Comparison of ENCODE assay signal across 9 cellular contexts in the genomic region with DNA sequence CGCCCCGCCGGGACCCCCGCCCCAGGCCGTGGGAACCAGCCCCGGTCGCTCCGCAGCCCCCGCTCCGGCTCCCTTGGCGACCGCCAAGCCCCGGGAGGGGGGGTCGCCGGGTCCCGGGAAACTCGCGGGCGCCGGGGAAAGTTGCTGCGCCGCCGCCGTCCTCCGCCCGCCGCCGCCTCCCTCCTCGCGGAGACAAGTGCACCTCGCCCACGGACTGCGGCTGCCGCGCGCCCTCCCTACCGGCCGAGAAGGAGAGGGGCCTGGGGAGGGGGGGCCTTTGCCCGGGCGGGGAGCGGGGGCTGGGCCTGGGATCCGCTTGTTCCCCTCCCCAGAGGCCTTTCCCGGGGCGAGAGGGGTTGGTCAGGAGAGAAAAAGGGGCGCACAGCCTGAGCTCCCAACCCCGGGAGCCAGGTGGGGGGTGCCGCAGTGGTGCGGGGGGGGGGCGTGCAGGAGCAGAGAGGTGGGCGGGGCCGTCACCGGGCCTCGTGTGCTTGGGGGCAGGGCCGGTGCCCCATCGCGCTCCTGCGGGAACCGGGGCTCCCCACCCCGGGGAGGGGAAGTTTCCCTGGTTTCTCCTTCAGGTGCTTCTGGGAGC. TPM values are rescaled to one million over a fixed set of nuclear protein-coding genes. Genes with fewer than 3 reads are reported as not detected.
DNase-seq lines count a peak whose midpoint lies in the region; ATAC-seq, FAIRE-seq and TF ChIP-seq lines count a peak whose summit lies in the region.
"Had no signal": no experiment of that assay in that cellular context is flagged by ENCODE, and none has a peak within 500 bp of the region (broad histone marks: within the 10 kb centered on the region; RNA-seq: fewer than 3 reads in every experiment).

No MANE protein-coding gene starts in this region.

- H2AFZ ChIP-seq in keratinocyte (ENCODE audit: control insufficient read depth, low read length), result no peak overlapping the region

- H3K36me3 ChIP-seq in keratinocyte (ENCODE audit: control insufficient read depth in 2 of 2, extremely low read depth in 1 of 2, insufficient read depth in 2 of 2, low read length in 2 of 2) (peaks cover 13 to 14% of the 10 kb centered on the region in 2 experiments), thoracic aorta (no peaks in the 10 kb centered on the region)

- H3K4me2 ChIP-seq in keratinocyte (ENCODE audit: control insufficient read depth, extremely low read depth, insufficient read depth, low read depth, low read length), result peak overlapping the region; percentile 94

- H3K4me1 Mint-ChIP-seq in activated T-helper 2 cell treated with anti-CD3 and anti-CD28 coated beads, Interferon-gamma antibody, Interleukin-2, Interleukin-4, amounts not matched to agents 10 μg/mL and 5 μg/mL and 100 μg/mL, durations not matched to agents 14 hours and 24 hours and 36 hours (ENCODE audit: low read depth), result peaks cover 6% of the 10 kb centered on the region

- no peaks in the 10 kb centered on the region for H4K20me1 ChIP-seq in keratinocyte (ENCODE audit: control insufficient read depth, extremely low read depth, insufficient read depth, low read length)

- peak; percentile 2 for ATAC-seq in Right ventricle myocardium superior (ENCODE audit: poor library complexity)
- peak; percentile 14 for ATAC-seq in HG03159 (IDR thresholded peaks at IDR 0.05; ENCODE audit: unreplicated experiment)
- no peak for ATAC-seq in thoracic aorta (ENCODE audit: insufficient number of reproducible peaks, low FRiP score, low read depth)

- H3K9me1 ChIP-seq in keratinocyte (ENCODE audit: control insufficient read depth, extremely low read depth, insufficient read depth, low read length), result no peaks in the 10 kb centered on the region

- H3K27ac ChIP-seq in keratinocyte (ENCODE audit: control insufficient read depth, insufficient read depth, low read length) (peak overlapping the region; percentile 87), thoracic aorta (no peak overlapping the region)

- H3K36me3 Mint-ChIP-seq in activated T-helper 2 cell treated with anti-CD3 and anti-CD28 coated beads, Interferon-gamma antibody, Interleukin-2, Interleukin-4, amounts not matched to agents 10 μg/mL and 5 μg/mL and 100 μg/mL, durations not matched to agents 14 hours and 24 hours and 36 hours (ENCODE audit: low read depth), result peaks cover 3% of the 10 kb centered on the region

- H3K79me2 ChIP-seq in keratinocyte (ENCODE audit: control insufficient read depth, insufficient read depth, low read length), result peaks cover 45% of the 10 kb centered on the region

- FAIRE-seq in keratinocyte (lab: Jason Lieb, UNC), result no peak
- FAIRE-seq: GM18507 had no signal

- H3K4me3 Mint-ChIP-seq in activated T-helper 2 cell treated with anti-CD3 and anti-CD28 coated beads, Interferon-gamma antibody, Interleukin-2, Interleukin-4, amounts not matched to agents 10 μg/mL and 5 μg/mL and 100 μg/mL, durations not matched to agents 14 hours and 24 hours and 36 hours (ENCODE audit: low read depth), result peak overlapping the region; percentile 52

- H3K4me1 ChIP-seq in keratinocyte (ENCODE audit: control insufficient read depth, extremely low read depth, insufficient read depth, low read length), result peaks cover 41% of the 10 kb centered on the region
- peaks cover 8 to 17% of the 10 kb centered on the region in 2 donors for H3K4me1 ChIP-seq in thoracic aorta (ENCODE audit: control insufficient read depth in 1 of 2, low read depth in 2 of 2)

- peak overlapping the region; percentile 86 for H3K9ac ChIP-seq in keratinocyte (ENCODE audit: control insufficient read depth, extremely low read depth, insufficient read depth, low read length)

- no peaks in the 10 kb centered on the region for H3K9me3 Mint-ChIP-seq in activated T-helper 2 cell treated with anti-CD3 and anti-CD28 coated beads, Interferon-gamma antibody, Interleukin-2, Interleukin-4, amounts not matched to agents 10 μg/mL and 5 μg/mL and 100 μg/mL, durations not matched to agents 14 hours and 24 hours and 36 hours

- H3K27me3 ChIP-seq in keratinocyte (ENCODE audit: control insufficient read depth, extremely low read depth, insufficient read depth, low read length) (no peaks in the 10 kb centered on the region), thoracic aorta (replicated peaks; ENCODE audit: insufficient read depth) (no peaks in the 10 kb centered on the region)

- peaks cover 17% of the 10 kb centered on the region for H3K27me3 Mint-ChIP-seq in activated T-helper 2 cell treated with anti-CD3 and anti-CD28 coated beads, Interferon-gamma antibody, Interleukin-2, Interleukin-4, amounts not matched to agents 10 μg/mL and 5 μg/mL and 100 μg/mL, durations not matched to agents 14 hours and 24 hours and 36 hours (ENCODE audit: low read depth)

- intact Hi-C loops in Right ventricle myocardium superior (cut with DNase I) (no loop called here), cardiac septum (cut with DNase I) (loop anchor here (5.0 kb wide), 1 partner anchor 97 kb away; the partner anchor contains the start of gene C1orf159)
- intact Hi-C loops in activated T-helper 2 cell treated with anti-CD3 and anti-CD28 coated beads, Interferon-gamma antibody, Interleukin-2, Interleukin-4, amounts not matched to agents 10 μg/mL and 5 μg/mL and 100 μg/mL, durations not matched to agents 14 hours and 24 hours and 36 hours (cut with micrococcal nuclease), result loop anchor here (5.0 kb wide), 1 partner anchor 42 kb away; no protein-coding TSS in a partner anchor

- no peak for DNase-seq in Right ventricle myocardium superior
- no peak for DNase-seq in cardiac septum (ENCODE audit: low spot score)
- DNase-seq in activated T-helper 2 cell treated with anti-CD3 and anti-CD28 coated beads, Interferon-gamma antibody, Interleukin-2, Interleukin-4, amounts not matched to agents 10 μg/mL and 5 μg/mL and 100 μg/mL, durations not matched to agents 14 hours and 24 hours and 36 hours (ENCODE audit: low spot score), result no peak
- no peak for DNase-seq in keratinocyte (ENCODE audit: low read depth, low spot score)
- no peak for DNase-seq in thoracic aorta (ENCODE audit: low spot score)
- no peak for DNase-seq in foreskin melanocyte
- DNase-seq in AG08395 (ENCODE audit: low spot score), result no peak

- no peaks in the 10 kb centered on the region for H3K9me3 ChIP-seq in keratinocyte (ENCODE audit: control insufficient read depth, low read depth, low read length)
- H3K9me3 ChIP-seq in thoracic aorta, result no peaks in the 10 kb centered on the region

- H3K27ac Mint-ChIP-seq in activated T-helper 2 cell treated with anti-CD3 and anti-CD28 coated beads, Interferon-gamma antibody, Interleukin-2, Interleukin-4, amounts not matched to agents 10 μg/mL and 5 μg/mL and 100 μg/mL, durations not matched to agents 14 hours and 24 hours and 36 hours, result no peak overlapping the region

- H3K4me3 ChIP-seq in keratinocyte (ENCODE audit: control insufficient read depth in 2 of 3, extremely low read depth in 1 of 3, insufficient read depth in 2 of 3, low read depth in 1 of 3, low read length in 3 of 3) (peak overlapping the region; percentile 81 to 89 (median 86)), thoracic aorta (peak overlapping the region; percentile 86)

- dilution Hi-C loops in keratinocyte (cut with MboI; ENCODE audit: extremely low pct_ligation_motif_present, low sequenced_read_pairs), result no loop called here

- TF ChIP-seq CTCF in keratinocyte (optimal IDR thresholded peaks at IDR 0.05 in 1 of 3, IDR thresholded peaks at IDR 0.05 in 1 of 3, conservative IDR thresholded peaks at IDR 0.05 in 1 of 3; ENCODE audit: extremely low read depth in 1 of 3, insufficient read depth in 2 of 3, low read length in 3 of 3), result no peak
- no peak for TF ChIP-seq CTCF in thoracic aorta (IDR thresholded peaks at IDR 0.05)

RNA-seq across cellular contexts. Expression of gene AGRN, which starts 0.6 kb away (rescaled TPM):
- total RNA-seq in Right ventricle myocardium superior, result 12.8 TPM
- 27.0 TPM for total RNA-seq in cardiac septum
- total RNA-seq in activated T-helper 2 cell treated with anti-CD3 and anti-CD28 coated beads, Interferon-gamma antibody, Interleukin-2, Interleukin-4, amounts not matched to agents 10 μg/mL and 5 μg/mL and 100 μg/mL, durations not matched to agents 14 hours and 24 hours and 36 hours, result 27.6 and 29.2 TPM in 2 replicates
- 72.4 to 128 TPM (median 115 TPM) in 3 replicates for polyA plus RNA-seq in keratinocyte
- 39.1 TPM for polyA plus RNA-seq in keratinocyte (2011; ENCODE audit: low read depth)
- polyA plus RNA-seq in keratinocyte (2011; cell fraction: cytosol; rRNA removed), result 16.3 and 42.4 TPM in 2 replicates
- polyA plus RNA-seq in keratinocyte (2011; cell fraction: nucleus; rRNA removed), result 502 and 631 TPM in 2 replicates
- 81.1 and 250 TPM in 2 replicates for polyA plus RNA-seq in keratinocyte (2012; ENCODE audit: low replicate concordance)
- polyA minus RNA-seq in keratinocyte, result 138 to 307 TPM (median 166 TPM) in 3 replicates
- polyA minus RNA-seq in keratinocyte (2011; cell fraction: cytosol; rRNA and poly(A)+ RNA removed), result 279 TPM
- 641 and 796 TPM in 2 replicates for polyA minus RNA-seq in keratinocyte (2011; cell fraction: nucleus; rRNA and poly(A)+ RNA removed)
- total RNA-seq in thoracic aorta, result 10 to 100 TPM; 36.2 to 36.7 TPM

RNA-seq across cellular contexts. Expression of gene ISG15, which starts 7.2 kb away (rescaled TPM):
- total RNA-seq in Right ventricle myocardium superior (13.3 TPM), cardiac septum (18.2 TPM), thoracic aorta (100 to 1,000 TPM in 1 of 2 donors, 10 to 100 TPM in 1; 31.5 to 104 TPM)
- 31.9 and 33.8 TPM in 2 replicates for total RNA-seq in activated T-helper 2 cell treated with anti-CD3 and anti-CD28 coated beads, Interferon-gamma antibody, Interleukin-2, Interleukin-4, amounts not matched to agents 10 μg/mL and 5 μg/mL and 100 μg/mL, durations not matched to agents 14 hours and 24 hours and 36 hours
- polyA plus RNA-seq in keratinocyte, result 222 to 711 TPM (median 246 TPM) in 3 replicates
- 26.1 TPM for polyA plus RNA-seq in keratinocyte (2011; ENCODE audit: low read depth)
- 145 and 468 TPM in 2 replicates for polyA plus RNA-seq in keratinocyte (2011; cell fraction: cytosol; rRNA removed)
- 104 and 161 TPM in 2 replicates for polyA plus RNA-seq in keratinocyte (2011; cell fraction: nucleus; rRNA removed)
- 16.6 and 445 TPM in 2 replicates for polyA plus RNA-seq in keratinocyte (2012; ENCODE audit: low replicate concordance)
- polyA minus RNA-seq in keratinocyte, result 93.8 to 242 TPM (median 129 TPM) in 3 replicates
- 327 TPM for polyA minus RNA-seq in keratinocyte (2011; cell fraction: cytosol; rRNA and poly(A)+ RNA removed)
- 62.5 and 82.8 TPM in 2 replicates for polyA minus RNA-seq in keratinocyte (2011; cell fraction: nucleus; rRNA and poly(A)+ RNA removed)

RNA-seq across cellular contexts. Expression of gene HES4, which starts 20.6 kb away (rescaled TPM):
- total RNA-seq in Right ventricle myocardium superior (27.4 TPM), cardiac septum (56.5 TPM), thoracic aorta (10 to 100 TPM; 50.1 to 98.8 TPM)
- 2.0 and 3.1 TPM in 2 replicates for total RNA-seq in activated T-helper 2 cell treated with anti-CD3 and anti-CD28 coated beads, Interferon-gamma antibody, Interleukin-2, Interleukin-4, amounts not matched to agents 10 μg/mL and 5 μg/mL and 100 μg/mL, durations not matched to agents 14 hours and 24 hours and 36 hours
- polyA plus RNA-seq in keratinocyte, result 3.0 to 14.7 TPM (median 3.1 TPM) in 3 replicates
- polyA plus RNA-seq in keratinocyte (2011; ENCODE audit: low read depth), result 9.0 TPM
- polyA plus RNA-seq in keratinocyte (2011; cell fraction: cytosol; rRNA removed), result 4.3 and 19.7 TPM in 2 replicates
- polyA plus RNA-seq in keratinocyte (2011; cell fraction: nucleus; rRNA removed), result 35.8 and 69.8 TPM in 2 replicates
- polyA plus RNA-seq in keratinocyte (2012; ENCODE audit: low replicate concordance), result 4.7 and 19.6 TPM in 2 replicates
- 0.35 to 0.79 TPM (median 0.76 TPM) in 3 replicates for polyA minus RNA-seq in keratinocyte
- 22.4 TPM for polyA minus RNA-seq in keratinocyte (2011; cell fraction: cytosol; rRNA and poly(A)+ RNA removed)
- 5.4 and 11.4 TPM in 2 replicates for polyA minus RNA-seq in keratinocyte (2011; cell fraction: nucleus; rRNA and poly(A)+ RNA removed)

RNA-seq across cellular contexts. Expression of gene PERM1, which starts 38.6 kb away (rescaled TPM):
- total RNA-seq in Right ventricle myocardium superior (170 TPM), cardiac septum (50.1 TPM), thoracic aorta (under 1 TPM; 0.54 to 0.99 TPM)
- not detected in 2 replicates for total RNA-seq in activated T-helper 2 cell treated with anti-CD3 and anti-CD28 coated beads, Interferon-gamma antibody, Interleukin-2, Interleukin-4, amounts not matched to agents 10 μg/mL and 5 μg/mL and 100 μg/mL, durations not matched to agents 14 hours and 24 hours and 36 hours
- not detected in 3 replicates for polyA plus RNA-seq in keratinocyte
- not detected for polyA plus RNA-seq in keratinocyte (2011; ENCODE audit: low read depth)
- not detected in 2 replicates for polyA plus RNA-seq in keratinocyte (2011; cell fraction: cytosol; rRNA removed)
- not detected in 2 replicates for polyA plus RNA-seq in keratinocyte (2011; cell fraction: nucleus; rRNA removed)
- polyA plus RNA-seq in keratinocyte (2012; ENCODE audit: low replicate concordance), result 6.3 and 8.5 TPM in 2 replicates
- polyA minus RNA-seq in keratinocyte, result not detected in 3 replicates
- polyA minus RNA-seq in keratinocyte (2011; cell fraction: cytosol; rRNA and poly(A)+ RNA removed), result not detected
- polyA minus RNA-seq in keratinocyte (2011; cell fraction: nucleus; rRNA and poly(A)+ RNA removed), result not detected in 2 replicates

RNA-seq across cellular contexts. Expression of gene RNF223, which starts 53.6 kb away (rescaled TPM):
- total RNA-seq in Right ventricle myocardium superior (not detected), cardiac septum (not detected), thoracic aorta (under 1 TPM in 1 of 2 donors, not detected in 1; 0.71 TPM)
- total RNA-seq in activated T-helper 2 cell treated with anti-CD3 and anti-CD28 coated beads, Interferon-gamma antibody, Interleukin-2, Interleukin-4, amounts not matched to agents 10 μg/mL and 5 μg/mL and 100 μg/mL, durations not matched to agents 14 hours and 24 hours and 36 hours, result not detected in 2 replicates
- 0.22 to 0.45 TPM (median 0.32 TPM) in 3 replicates for polyA plus RNA-seq in keratinocyte
- polyA plus RNA-seq in keratinocyte (2011; ENCODE audit: low read depth), result 3.1 TPM
- polyA plus RNA-seq in keratinocyte (2011; cell fraction: cytosol; rRNA removed), result 0.27 and 0.56 TPM in 2 replicates
- polyA plus RNA-seq in keratinocyte (2011; cell fraction: nucleus; rRNA removed), result 0.90 and 0.99 TPM in 2 replicates
- polyA plus RNA-seq in keratinocyte (2012; ENCODE audit: low replicate concordance), result 0.29 and 19.8 TPM in 2 replicates
- 0.56 TPM in 1 of 3 replicates, not detected in the others for polyA minus RNA-seq in keratinocyte
- polyA minus RNA-seq in keratinocyte (2011; cell fraction: cytosol; rRNA and poly(A)+ RNA removed), result not detected
- polyA minus RNA-seq in keratinocyte (2011; cell fraction: nucleus; rRNA and poly(A)+ RNA removed), result 1.2 and 1.8 TPM in 2 replicates
